29 cellular contexts compared by ENCODE assay signal in the genomic region with DNA sequence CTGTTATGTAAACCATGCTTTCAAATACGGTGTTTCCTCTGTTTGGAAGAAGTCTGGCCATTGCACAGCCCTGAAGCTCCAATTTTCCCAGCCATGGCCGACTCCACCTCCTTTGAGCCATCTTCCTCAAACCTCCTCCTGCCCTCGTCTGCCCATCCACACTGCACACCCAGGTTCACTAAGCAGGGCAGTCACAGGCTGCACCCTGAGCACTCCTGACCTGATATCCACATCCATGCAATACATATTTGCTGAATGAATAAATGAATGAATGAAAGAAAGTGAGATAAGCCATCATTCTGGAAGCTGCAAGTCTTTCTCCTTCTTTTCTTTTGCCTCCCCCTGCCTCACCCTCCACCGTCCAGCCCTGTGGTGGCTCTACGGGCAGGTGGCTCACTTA. TPM values are rescaled to one million over a fixed set of nuclear protein-coding genes. Genes with fewer than 3 reads are reported as not detected.
"Had no signal": no experiment of that assay in that cellular context is flagged by ENCODE, and none has a peak within 500 bp of the region (broad histone marks: within the 10 kb centered on the region; RNA-seq: fewer than 3 reads in every experiment).

No MANE protein-coding gene starts in this region.

- H3K27ac ChIP-seq: colonic mucosa, epithelial cell of prostate, esophagus squamous epithelium, gastrocnemius medialis, heart right ventricle, left lung, lower lobe of right lung had no signal

- H3K9me3 ChIP-seq: colonic mucosa, gastrocnemius medialis, left lung had no signal

- H3K27me3 ChIP-seq: colonic mucosa, esophagus squamous epithelium, left lung had no signal

- FAIRE-seq: endometrium, islet of Langerhans, keratinocyte had no signal

- H3K27ac Mint-ChIP-seq: dendritic cell treated with granulocyte-macrophage colony-stimulating factor and Interleukin-4, amounts not matched to agents 40 ng/mL and 50 ng/mL, for 4 days; effector memory CD8-positive, alpha-beta T cell; endodermal cell had no signal

- H3K4me3 Mint-ChIP-seq: dendritic cell treated with granulocyte-macrophage colony-stimulating factor and Interleukin-4, amounts not matched to agents 40 ng/mL and 50 ng/mL, for 4 days; effector memory CD8-positive, alpha-beta T cell; endodermal cell had no signal

- H3K36me3 ChIP-seq: colonic mucosa, esophagus squamous epithelium, gastrocnemius medialis, heart right ventricle, left lung, lower lobe of right lung had no signal

- H3K4me3 ChIP-seq: colonic mucosa, esophagus squamous epithelium, gastrocnemius medialis, heart right ventricle, left lung, lower lobe of right lung had no signal

- DNase-seq: colonic mucosa; cortex of kidney; effector CD8-positive, alpha-beta T cell; effector memory CD8-positive, alpha-beta T cell; endodermal cell; erythroblast; esophagus squamous epithelium; foreskin fibroblast; foreskin melanocyte; gastrocnemius medialis; glutamatergic neuron; head of caudate nucleus; heart right ventricle; hippocampal formation; left cardiac atrium; left lung; left ventricle myocardium superior; lower lobe of right lung; mesenchymal stem cell; midbrain had no signal

- H3K4me1 ChIP-seq: colonic mucosa, esophagus squamous epithelium, gastrocnemius medialis, heart right ventricle, left lung, lower lobe of right lung had no signal

- H3K4me1 Mint-ChIP-seq: endodermal cell had no signal

- ATAC-seq: effector memory CD8-positive, alpha-beta T cell; esophagus mucosa; gastrocnemius medialis; heart right ventricle; left cardiac atrium; left lung; left ventricle myocardium superior; lower lobe of right lung had no signal

- H3K27me3 Mint-ChIP-seq: dendritic cell treated with granulocyte-macrophage colony-stimulating factor and Interleukin-4, amounts not matched to agents 40 ng/mL and 50 ng/mL, for 4 days had no signal

RNA-seq across cellular contexts. Expression of gene XG, which starts 22.2 kb away (rescaled TPM):
- total RNA-seq: glomerular endothelial cell, lung microvascular endothelial cell had no signal

RNA-seq across cellular contexts. Expression of gene GYG2, which starts 54.7 kb away (rescaled TPM):
- total RNA-seq: mononuclear cell had no signal
- polyA plus RNA-seq: keratinocyte had no signal
